Comparison of ENCODE assay signal across 2 cellular contexts in the genomic region with DNA sequence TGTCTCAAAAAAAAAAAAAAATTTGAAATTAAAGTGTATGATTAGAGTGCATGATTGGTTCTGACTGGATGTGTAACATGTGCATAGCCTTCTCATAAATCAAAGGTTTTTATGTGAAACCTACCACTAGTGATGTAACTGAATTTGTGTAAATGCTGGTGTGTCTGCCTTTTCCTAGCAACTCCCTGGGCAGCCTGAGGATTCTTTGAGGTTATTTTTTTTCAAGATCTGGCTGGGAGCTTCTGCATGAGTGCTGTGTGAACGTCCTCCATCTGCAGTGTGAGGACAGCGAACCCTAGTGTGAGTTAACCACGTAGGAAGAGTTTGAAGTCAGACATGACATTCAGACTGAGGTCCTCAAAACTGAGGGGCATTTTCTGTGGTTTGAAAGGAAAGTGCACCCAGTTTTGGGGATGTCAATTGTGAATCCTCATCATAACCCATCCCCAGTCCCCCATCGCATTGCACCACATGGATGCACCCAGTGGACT.
A peak's percentile ranks its signal among the peaks of the same experiment; 100 is the strongest.
TF ChIP-seq lines count a peak whose summit lies in the region.

No MANE protein-coding gene starts in this region.

TF ChIP-seq in HepG2, 621 proteins besides CTCF, POLR2A, EP300 and RAD21:
- TF ChIP-seq ZNF33B (CRISPR knock-in tag; IDR thresholded peaks at IDR 0.05): no peak
- TF ChIP-seq, protein P1, sequence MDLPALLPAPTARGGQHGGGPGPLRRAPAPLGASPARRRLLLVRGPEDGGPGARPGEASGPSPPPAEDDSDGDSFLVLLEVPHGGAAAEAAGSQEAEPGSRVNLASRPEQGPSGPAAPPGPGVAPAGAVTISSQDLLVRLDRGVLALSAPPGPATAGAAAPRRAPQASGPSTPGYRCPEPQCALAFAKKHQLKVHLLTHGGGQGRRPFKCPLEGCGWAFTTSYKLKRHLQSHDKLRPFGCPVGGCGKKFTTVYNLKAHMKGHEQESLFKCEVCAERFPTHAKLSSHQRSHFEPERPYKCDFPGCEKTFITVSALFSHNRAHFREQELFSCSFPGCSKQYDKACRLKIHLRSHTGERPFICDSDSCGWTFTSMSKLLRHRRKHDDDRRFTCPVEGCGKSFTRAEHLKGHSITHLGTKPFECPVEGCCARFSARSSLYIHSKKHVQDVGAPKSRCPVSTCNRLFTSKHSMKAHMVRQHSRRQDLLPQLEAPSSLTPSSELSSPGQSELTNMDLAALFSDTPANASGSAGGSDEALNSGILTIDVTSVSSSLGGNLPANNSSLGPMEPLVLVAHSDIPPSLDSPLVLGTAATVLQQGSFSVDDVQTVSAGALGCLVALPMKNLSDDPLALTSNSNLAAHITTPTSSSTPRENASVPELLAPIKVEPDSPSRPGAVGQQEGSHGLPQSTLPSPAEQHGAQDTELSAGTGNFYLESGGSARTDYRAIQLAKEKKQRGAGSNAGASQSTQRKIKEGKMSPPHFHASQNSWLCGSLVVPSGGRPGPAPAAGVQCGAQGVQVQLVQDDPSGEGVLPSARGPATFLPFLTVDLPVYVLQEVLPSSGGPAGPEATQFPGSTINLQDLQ (CRISPR knock-in tag; IDR thresholded peaks at IDR 0.05): no peak
- peak; percentile 29; the same call in 1 of the 2 replicates for TF ChIP-seq SMC3 (IDR thresholded peaks at IDR 0.05; ENCODE audit: low read length)
- TF ChIP-seq, protein P2, sequence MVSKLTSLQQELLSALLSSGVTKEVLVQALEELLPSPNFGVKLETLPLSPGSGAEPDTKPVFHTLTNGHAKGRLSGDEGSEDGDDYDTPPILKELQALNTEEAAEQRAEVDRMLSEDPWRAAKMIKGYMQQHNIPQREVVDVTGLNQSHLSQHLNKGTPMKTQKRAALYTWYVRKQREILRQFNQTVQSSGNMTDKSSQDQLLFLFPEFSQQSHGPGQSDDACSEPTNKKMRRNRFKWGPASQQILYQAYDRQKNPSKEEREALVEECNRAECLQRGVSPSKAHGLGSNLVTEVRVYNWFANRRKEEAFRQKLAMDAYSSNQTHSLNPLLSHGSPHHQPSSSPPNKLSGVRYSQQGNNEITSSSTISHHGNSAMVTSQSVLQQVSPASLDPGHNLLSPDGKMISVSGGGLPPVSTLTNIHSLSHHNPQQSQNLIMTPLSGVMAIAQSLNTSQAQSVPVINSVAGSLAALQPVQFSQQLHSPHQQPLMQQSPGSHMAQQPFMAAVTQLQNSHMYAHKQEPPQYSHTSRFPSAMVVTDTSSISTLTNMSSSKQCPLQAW (CRISPR knock-in tag; IDR thresholded peaks at IDR 0.05): no peak
- no peak for TF ChIP-seq ZNF788 (CRISPR knock-in tag; IDR thresholded peaks at IDR 0.05; ENCODE audit: borderline replicate concordance)
- peak; percentile 73 for TF ChIP-seq STAG1 (CRISPR knock-in tag; IDR thresholded peaks at IDR 0.05)
TF ChIP-seq in HepG2: peak in this region for 2.

TF ChIP-seq in H1, 55 proteins besides CTCF, POLR2A, EP300 and RAD21:
- no peak for TF ChIP-seq JUN (IDR thresholded peaks at IDR 0.05; ENCODE audit: low read depth, low read length)
- TF ChIP-seq FOSL1 (IDR thresholded peaks at IDR 0.05; ENCODE audit: insufficient read depth, low read depth, low read length): no peak
- TF ChIP-seq RNF2 (IDR thresholded peaks at IDR 0.05; ENCODE audit: borderline replicate concordance, low read depth, low read length, missing control alignments, poor library complexity, severe bottlenecking): no peak
- TF ChIP-seq NANOG (IDR thresholded peaks at IDR 0.05; ENCODE audit: insufficient read depth, low read depth, low read length, poor library complexity, severe bottlenecking): no peak
- no peak for TF ChIP-seq SRF (IDR thresholded peaks at IDR 0.05; ENCODE audit: low read depth, low read length)
- no peak for TF ChIP-seq ATF3 (IDR thresholded peaks at IDR 0.05; ENCODE audit: insufficient read depth, low read depth, low read length)
- no peak for TF ChIP-seq CHD2 (IDR thresholded peaks at IDR 0.05; ENCODE audit: low read length)
- no peak for TF ChIP-seq SIN3A (conservative IDR thresholded peaks at IDR 0.05 in 1 of 2, IDR thresholded peaks at IDR 0.05 in 1 of 2; ENCODE audit: low read depth in 1 of 2, low read length in 2 of 2)
- TF ChIP-seq HDAC6 (IDR thresholded peaks at IDR 0.05; ENCODE audit: low read depth, low read length): no peak
- no peak for TF ChIP-seq GTF2F1 (IDR thresholded peaks at IDR 0.05; ENCODE audit: borderline replicate concordance, low read depth, low read length)
- TF ChIP-seq CEBPB (IDR thresholded peaks at IDR 0.05; ENCODE audit: low read depth, low read length): no peak
- TF ChIP-seq CBX8 (IDR thresholded peaks at IDR 0.05; ENCODE audit: borderline replicate concordance, low read depth, low read length): no peak
- TF ChIP-seq CBX5 (IDR thresholded peaks at IDR 0.05; ENCODE audit: low read depth, low read length): no peak
- no peak for TF ChIP-seq YY1 (IDR thresholded peaks at IDR 0.05; ENCODE audit: low read depth, low read length)
- no peak for TF ChIP-seq NRF1 (IDR thresholded peaks at IDR 0.05; ENCODE audit: low read depth, low read length)
- TF ChIP-seq SP2 (IDR thresholded peaks at IDR 0.05; ENCODE audit: low read length): no peak
- no peak for TF ChIP-seq KDM4A (IDR thresholded peaks at IDR 0.05; ENCODE audit: low read depth, low read length, severe bottlenecking)
- TF ChIP-seq TCF12 (IDR thresholded peaks at IDR 0.05; ENCODE audit: low read depth, low read length): no peak
